ENCODE assay signal across 9 cellular contexts in the genomic region with DNA sequence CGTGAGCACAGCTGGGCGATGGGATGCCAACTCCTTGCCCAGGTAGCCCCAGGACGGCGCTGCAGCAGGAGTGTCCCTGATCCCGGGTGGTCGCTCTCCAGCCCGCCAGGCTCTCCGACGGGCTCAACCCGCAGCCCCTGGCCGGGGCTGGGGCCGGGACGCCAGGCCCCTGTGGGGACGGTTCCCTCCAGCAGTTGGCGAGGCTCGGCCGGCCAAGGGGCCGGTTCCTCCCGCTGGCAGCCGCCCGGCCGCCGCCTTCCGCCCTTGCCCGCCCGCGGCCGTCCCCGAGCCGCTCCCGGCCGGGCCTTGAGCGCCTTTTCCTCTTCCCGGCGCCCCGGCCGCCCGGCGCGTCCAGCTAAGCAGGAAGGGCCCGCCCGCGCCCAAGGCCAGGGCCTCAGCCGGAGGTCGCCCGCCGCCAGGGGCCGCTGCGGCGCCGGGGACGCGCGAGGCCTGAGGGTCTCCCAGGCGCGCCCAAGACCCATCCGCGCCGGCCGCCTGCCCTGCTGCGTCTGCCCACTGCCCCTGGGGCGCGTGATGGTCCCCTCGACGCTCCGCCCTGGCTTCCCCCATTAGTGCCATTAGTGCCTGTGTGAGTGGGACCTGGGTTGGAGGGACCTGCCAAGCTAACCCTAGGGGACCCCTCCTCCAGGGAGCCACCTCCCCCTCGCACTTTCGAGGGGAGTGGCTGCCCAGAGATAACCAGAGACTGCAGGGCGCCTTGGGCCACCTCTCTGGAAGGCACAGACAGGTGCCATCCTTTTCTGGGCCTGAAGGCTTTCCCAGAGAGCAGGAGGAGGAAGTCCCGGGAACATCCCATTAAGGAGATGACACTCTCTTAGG.
A peak's percentile ranks its signal among the peaks of the same experiment; 100 is the strongest.
DNase-seq lines count a peak whose midpoint lies in the region; ATAC-seq and TF ChIP-seq lines count a peak whose summit lies in the region.
"Had no signal": no experiment of that assay in that cellular context is flagged by ENCODE, and none has a peak within 500 bp of the region (broad histone marks: within the 10 kb centered on the region; RNA-seq: fewer than 3 reads in every experiment).

No MANE protein-coding gene starts in this region.

- peak; percentile 89 for DNase-seq in AG20443 (ENCODE audit: low spot score)
- DNase-seq in HEK293T (ENCODE audit: extremely low spot score), result peak; percentile 80
- peak in 4 of 5 donors; percentile 44 to 63 (median 45) for DNase-seq in heart left ventricle
- no peak for DNase-seq in sigmoid colon
- DNase-seq in stimulated activated naive B cell treated with anti-CD40 and anti-IgM and Interleukin-4, amounts not matched to agents 10 μg/mL and 1 μg/mL and 100 μg/mL, for 72 hours, result no peak
- no peak for DNase-seq in NCI-H345 (lab: John Stamatoyannopoulos, UW)

- POLR2A ChIA-PET in HEK293T (lab: Yijun Ruan, JAX), result interaction anchor here (1.5 kb wide), 1 partner anchor 470 kb away, joined by 3 read pairs; no protein-coding TSS in a partner anchor

- no peaks in the 10 kb centered on the region for H3K36me3 Mint-ChIP-seq in activated T-helper 17 cell treated with anti-CD3 and anti-CD28 coated beads, Interleukin-2, amount 50 U/mL, for 72 hours (ENCODE audit: low read depth)
- no peaks in the 10 kb centered on the region for H3K36me3 Mint-ChIP-seq in stimulated activated naive B cell treated with anti-CD40 and anti-IgM and Interleukin-4, amounts not matched to agents 10 μg/mL and 1 μg/mL and 100 μg/mL, for 72 hours

- intact Hi-C loops in heart left ventricle (cut with DNase I) (loop anchor here (5.0 to 10.0 kb wide), 9 partner anchors 227 to 810 kb away; a partner anchor contains a TSS), sigmoid colon (cut with DNase I) (loop anchor here (10.0 kb wide), 1 partner anchor 1270 kb away; no protein-coding TSS in a partner anchor)

- H3K27me3 ChIP-seq in heart left ventricle (peaks cover 0 to 31% (median 11%) of the 10 kb centered on the region in 9 donors), sigmoid colon (peaks cover 0 to 52% (median 31%) of the 10 kb centered on the region in 3 donors)

- TF ChIP-seq POLR2A in heart left ventricle (IDR thresholded peaks at IDR 0.05) (no peak), sigmoid colon (IDR thresholded peaks at IDR 0.05) (no peak)

- H3K9me3 ChIP-seq in heart left ventricle, result no peaks in the 10 kb centered on the region
- no peaks in the 10 kb centered on the region for H3K9me3 ChIP-seq in sigmoid colon

- peak overlapping the region; percentile 68 for H3K4me3 Mint-ChIP-seq in activated T-helper 17 cell treated with anti-CD3 and anti-CD28 coated beads, Interleukin-2, amount 50 U/mL, for 72 hours
- H3K4me3 Mint-ChIP-seq in stimulated activated naive B cell treated with anti-CD40 and anti-IgM and Interleukin-4, amounts not matched to agents 10 μg/mL and 1 μg/mL and 100 μg/mL, for 72 hours, result peak overlapping the region in 1 of 2 donors; percentile 39

- no peak for TF ChIP-seq EP300 in sigmoid colon (IDR thresholded peaks at IDR 0.05)

- H3K27me3 Mint-ChIP-seq in activated T-helper 17 cell treated with anti-CD3 and anti-CD28 coated beads, Interleukin-2, amount 50 U/mL, for 72 hours, result peaks cover 5% of the 10 kb centered on the region
- peaks cover 58 to 76% of the 10 kb centered on the region in 2 donors for H3K27me3 Mint-ChIP-seq in stimulated activated naive B cell treated with anti-CD40 and anti-IgM and Interleukin-4, amounts not matched to agents 10 μg/mL and 1 μg/mL and 100 μg/mL, for 72 hours

- TF ChIP-seq CTCF in heart left ventricle (IDR thresholded peaks at IDR 0.05) (peak; percentile 17 to 82 (median 64)), sigmoid colon (IDR thresholded peaks at IDR 0.05) (peak in 1 of 4 experiments; percentile 36)

- H3K4me1 Mint-ChIP-seq in activated T-helper 17 cell treated with anti-CD3 and anti-CD28 coated beads, Interleukin-2, amount 50 U/mL, for 72 hours, result peaks cover 29% of the 10 kb centered on the region
- H3K4me1 Mint-ChIP-seq in stimulated activated naive B cell treated with anti-CD40 and anti-IgM and Interleukin-4, amounts not matched to agents 10 μg/mL and 1 μg/mL and 100 μg/mL, for 72 hours, result peaks cover 12 to 15% of the 10 kb centered on the region in 2 donors

- no peaks in the 10 kb centered on the region for H3K9me3 Mint-ChIP-seq in activated T-helper 17 cell treated with anti-CD3 and anti-CD28 coated beads, Interleukin-2, amount 50 U/mL, for 72 hours
- H3K9me3 Mint-ChIP-seq in stimulated activated naive B cell treated with anti-CD40 and anti-IgM and Interleukin-4, amounts not matched to agents 10 μg/mL and 1 μg/mL and 100 μg/mL, for 72 hours, result peaks cover 0 to under 1% of the 10 kb centered on the region in 2 donors

- H3K27ac ChIP-seq in heart left ventricle (peak overlapping the region in 1 of 12 donors; percentile 60), sigmoid colon (no peak overlapping the region)
- H3K27ac ChIP-seq: epithelial cell of prostate had no signal

- ATAC-seq in activated T-helper 17 cell treated with anti-CD3 and anti-CD28 coated beads, Interleukin-2, amount 50 U/mL, for 72 hours (replicated peaks), result peak; percentile 57
- peak in 3 of 4 donors; percentile 28 to 66 (median 48) for ATAC-seq in heart left ventricle
- ATAC-seq in stimulated activated naive B cell treated with anti-CD40 and anti-IgM and Interleukin-4, amounts not matched to agents 10 μg/mL and 1 μg/mL and 100 μg/mL, for 72 hours (replicated peaks), result no peak
- no peak for ATAC-seq in HG02885 (IDR thresholded peaks at IDR 0.05; ENCODE audit: poor library complexity, unreplicated experiment)

- peak overlapping the region; percentile 46 for H3K27ac Mint-ChIP-seq in activated T-helper 17 cell treated with anti-CD3 and anti-CD28 coated beads, Interleukin-2, amount 50 U/mL, for 72 hours
- H3K27ac Mint-ChIP-seq in stimulated activated naive B cell treated with anti-CD40 and anti-IgM and Interleukin-4, amounts not matched to agents 10 μg/mL and 1 μg/mL and 100 μg/mL, for 72 hours, result no peak overlapping the region

- 6 to 15% (median 8%) methylated on average over 30 to 70 of the region's 70 CpGs for WGBS in heart left ventricle, 4 donors
- WGBS in sigmoid colon, 2 donors, result 7 to 8% methylated on average over 70 of the region's 70 CpGs

- H3K4me1 ChIP-seq in heart left ventricle, result peaks cover 0 to 21% (median 8%) of the 10 kb centered on the region in 12 donors
- H3K4me1 ChIP-seq in sigmoid colon, result peaks cover 0 to 20% (median 16%) of the 10 kb centered on the region in 4 donors

- CTCF ChIA-PET in HEK293T (lab: Yijun Ruan, JAX), result interaction anchor here (0.7 to 6.4 kb wide), 11 partner anchors 15 to 322 kb away, joined by 3 to 82 read pairs (median 4); no protein-coding TSS in a partner anchor

- H3K4me3 ChIP-seq in heart left ventricle (peak overlapping the region in 10 of 12 donors; percentile 20 to 55 (median 46)), sigmoid colon (peak overlapping the region in 3 of 4 donors; percentile 12 to 34 (median 30))

- H3K36me3 ChIP-seq in heart left ventricle, result no peaks in the 10 kb centered on the region
- no peaks in the 10 kb centered on the region for H3K36me3 ChIP-seq in sigmoid colon

TF ChIP-seq in HEK293T, 16 proteins besides CTCF, POLR2A, EP300 and RAD21:
- no peak for TF ChIP-seq ZNF384 (IDR thresholded peaks at IDR 0.05)
- TF ChIP-seq FOXA1 (IDR thresholded peaks at IDR 0.05), result no peak
- 0 out of 2 replicates have a peak, but pooled peaks have one; percentile 48 for TF ChIP-seq ARNT (IDR thresholded peaks at IDR 0.05)

Comparison
In these comparisons a context has a peak if more than half of its experiments do, and no peak if none do; other contexts are left out.
1. DNase-seq: peak in AG20443 (single experiment), HEK293T (single experiment) and heart left ventricle (4 of 5); none in sigmoid colon (single experiment), stimulated activated naive B cell treated with anti-CD40 and anti-IgM and Interleukin-4, amounts not matched to agents 10 μg/mL and 1 μg/mL and 100 μg/mL, for 72 hours (single experiment) and NCI-H345 (single experiment).
2. ATAC-seq: peak in activated T-helper 17 cell treated with anti-CD3 and anti-CD28 coated beads, Interleukin-2, amount 50 U/mL, for 72 hours (single experiment) and heart left ventricle (3 of 4); none in stimulated activated naive B cell treated with anti-CD40 and anti-IgM and Interleukin-4, amounts not matched to agents 10 μg/mL and 1 μg/mL and 100 μg/mL, for 72 hours (0 of 2) and HG02885 (single experiment).